Comparison of ENCODE assay signal across 20 cellular contexts in genomic region chr4:120155287-120155686, GRCh38.
DNase-seq lines count a peak whose midpoint lies in the region; ATAC-seq, FAIRE-seq and TF ChIP-seq lines count a peak whose summit lies in the region.
"Had no signal": no experiment of that assay in that cellular context is flagged by ENCODE, and none has a peak within 500 bp of the region (broad histone marks: within the 10 kb centered on the region; RNA-seq: fewer than 3 reads in every experiment).

No MANE protein-coding gene starts in this region.

- H4K20me1 ChIP-seq in HCT116 (ENCODE audit: insufficient read depth) = no peaks in the 10 kb centered on the region

- H2AFZ ChIP-seq in HCT116 (ENCODE audit: low read depth, low read length, poor library complexity, severe bottlenecking) = peak overlapping the region; percentile 10

- BruUV-seq in HCT116 (replicated peaks; lab: Mats Ljungman, UMichigan) = no TSS peak

- no peak overlapping the region for H3K27ac ChIP-seq in HCT116 (ENCODE audit: low read depth, low read length)
- H3K27ac ChIP-seq: A549, KMS-11, Peyer's patch, SJCRH30 had no signal

- no peak for ATAC-seq in HCT116
- ATAC-seq: A549 had no signal

- H3K9me3 Mint-ChIP-seq in activated CD4-positive, alpha-beta T cell treated with anti-CD3 and anti-CD28 coated beads, Interleukin-2, amount 10 ng/mL, durations not matched to agents 7 days and 5 days = no peaks in the 10 kb centered on the region
- H3K9me3 Mint-ChIP-seq: CD4-positive, CD25-positive, alpha-beta regulatory T cell had no signal

- H3K9ac ChIP-seq in HCT116 (ENCODE audit: low read length) = no peak overlapping the region
- H3K9ac ChIP-seq: KMS-11 had no signal

- POLR2A ChIA-PET in HCT116 (lab: Charles Lee) = no interaction called here
- POLR2A ChIA-PET in activated CD4-positive, alpha-beta T cell treated with anti-CD3 and anti-CD28 coated beads, Interleukin-2, amount 10 ng/mL, durations not matched to agents 7 days and 5 days (lab: Charles Lee) = no interaction called here

- H3K36me3 ChIP-seq in HCT116 (ENCODE audit: control insufficient read depth in 1 of 2, insufficient read depth in 2 of 2, low read length in 2 of 2) (no peaks in the 10 kb centered on the region), bronchial epithelial cell (ENCODE audit: control insufficient read depth, insufficient read depth, low read length) (no peaks in the 10 kb centered on the region)
- H3K36me3 ChIP-seq: Peyer's patch, SJCRH30 had no signal

- no peak overlapping the region for H3K27ac Mint-ChIP-seq in activated CD4-positive, alpha-beta T cell treated with anti-CD3 and anti-CD28 coated beads, Interleukin-2, amount 10 ng/mL, durations not matched to agents 7 days and 5 days
- H3K27ac Mint-ChIP-seq: CD4-positive, CD25-positive, alpha-beta regulatory T cell had no signal

- no peaks in the 10 kb centered on the region for H3K4me1 ChIP-seq in HCT116 (ENCODE audit: control insufficient read depth in 1 of 2, insufficient read depth in 2 of 2, low read length in 2 of 2)
- H3K4me1 ChIP-seq: A549, Peyer's patch, SJCRH30 had no signal

- RAD21 ChIA-PET in HCT116 (lab: Charles Lee; ENCODE audit: low non-redundant PET in 1 of 2, low total read pairs in 2 of 2, uncharacterized antibody in 2 of 2, unreplicated experiment in 2 of 2) = no interaction called here

- no peaks in the 10 kb centered on the region for H3K36me3 Mint-ChIP-seq in activated CD4-positive, alpha-beta T cell treated with anti-CD3 and anti-CD28 coated beads, Interleukin-2, amount 10 ng/mL, durations not matched to agents 7 days and 5 days (ENCODE audit: low read depth)
- H3K36me3 Mint-ChIP-seq: CD4-positive, CD25-positive, alpha-beta regulatory T cell had no signal

- DNase-seq in AG10803 (ENCODE audit: low read depth) = peak; percentile 15
- DNase-seq in HCT116 (ENCODE audit: low read depth, low spot score) = no peak
- peak; percentile 20 for DNase-seq in bronchial epithelial cell (ENCODE audit: low read depth)
- DNase-seq in fibroblast of villous mesenchyme (ENCODE audit: low read depth) = peak; percentile 1
- no peak for DNase-seq in NCI-H345 (lab: John Stamatoyannopoulos, UW)
- no peak for DNase-seq in activated T-cell treated with anti-CD3 and anti-CD28 coated beads, Interleukin-2, amount 50 U/mL, for 48 hours
- no peak for DNase-seq in urothelium cell line (ENCODE audit: low spot score)
- DNase-seq in activated CD4-positive, alpha-beta T cell treated with anti-CD3 and anti-CD28 coated beads, Interleukin-2, amount 10 ng/mL, durations not matched to agents 7 days and 5 days = no peak
- DNase-seq: CD4-positive, CD25-positive, alpha-beta regulatory T cell; DMS79; H7; NCI-H1048; NCI-H1417 treated with DMSO at 0.1 percent for 48 hours; NCI-H187; NCI-H510A treated with DMSO at 0.1 percent for 48 hours; NCI-H748 treated with DMSO at 0.1 percent for 48 hours; Peyer's patch; SJCRH30 had no signal

- H3K27me3 ChIP-seq in HCT116 (ENCODE audit: insufficient read depth, low read length) (no peaks in the 10 kb centered on the region), bronchial epithelial cell (ENCODE audit: control insufficient read depth, insufficient read depth, low read length) (peaks cover 2% of the 10 kb centered on the region)
- H3K27me3 ChIP-seq: Peyer's patch, SJCRH30 had no signal

- no peaks in the 10 kb centered on the region for H3K9me2 ChIP-seq in HCT116 (ENCODE audit: insufficient read depth)

- TF ChIP-seq RAD21 in HCT116 (IDR thresholded peaks at IDR 0.05; ENCODE audit: low read depth) = no peak

- CTCF ChIA-PET in HCT116 (lab: Charles Lee) = interaction anchor here (0.8 to 1.3 kb wide), 2 partner anchors 764 to 940 kb away, joined by 3 to 7 read pairs; no protein-coding TSS in a partner anchor
- CTCF ChIA-PET in activated CD4-positive, alpha-beta T cell treated with anti-CD3 and anti-CD28 coated beads, Interleukin-2, amount 10 ng/mL, durations not matched to agents 7 days and 5 days (lab: Charles Lee) = interaction anchor here (1.1 kb wide), 1 partner anchor 71 kb away, joined by 3 read pairs; no protein-coding TSS in a partner anchor

- H3K9me3 ChIP-seq in HCT116 (ENCODE audit: control insufficient read depth in 1 of 2, insufficient read depth in 1 of 2, low read depth in 1 of 2, low read length in 2 of 2) = no peaks in the 10 kb centered on the region
- H3K9me3 ChIP-seq: A549, Peyer's patch, SJCRH30 had no signal

- TF ChIP-seq CTCF in AG10803 (conservative IDR thresholded peaks at IDR 0.05; ENCODE audit: low read length) (no peak), HCT116 (IDR thresholded peaks at IDR 0.05 in 2 of 3, conservative IDR thresholded peaks at IDR 0.05 in 1 of 3; ENCODE audit: borderline replicate concordance in 1 of 3, insufficient read depth in 1 of 3, low read depth in 2 of 3, low read length in 2 of 3) (no peak), bronchial epithelial cell (IDR thresholded peaks at IDR 0.05; ENCODE audit: insufficient read depth, low read length, severe bottlenecking) (no peak), fibroblast of villous mesenchyme (IDR thresholded peaks at IDR 0.05; ENCODE audit: insufficient read depth, low read depth, low read length) (no peak)

- no peak for TF ChIP-seq POLR2A in HCT116 (IDR thresholded peaks at IDR 0.05; ENCODE audit: borderline replicate concordance, extremely low read depth, insufficient read depth, insufficient read length)

- H3K79me2 ChIP-seq in HCT116 (ENCODE audit: insufficient read depth, low read length) = no peaks in the 10 kb centered on the region

- no peak overlapping the region for H3K4me2 ChIP-seq in HCT116 (ENCODE audit: low read length)
- H3K4me2 ChIP-seq: A549, KMS-11 had no signal

- FAIRE-seq in bronchial epithelial cell (lab: Jason Lieb, UNC) (no peak), urothelium cell line (lab: Jason Lieb, UNC) (no peak)
- FAIRE-seq: A549 had no signal

- H3K4me3 ChIP-seq in AG10803 (ENCODE audit: low read length) (no peak overlapping the region), HCT116 (replicated peaks in 1 of 2; ENCODE audit: low read depth in 1 of 2, low read length in 2 of 2) (no peak overlapping the region), bronchial epithelial cell (ENCODE audit: low read depth, low read length) (no peak overlapping the region), fibroblast of villous mesenchyme (ENCODE audit: low read depth, low read length) (no peak overlapping the region)
- H3K4me3 ChIP-seq: A549, Peyer's patch, SJCRH30 had no signal

- H3K27me3 Mint-ChIP-seq in activated CD4-positive, alpha-beta T cell treated with anti-CD3 and anti-CD28 coated beads, Interleukin-2, amount 10 ng/mL, durations not matched to agents 7 days and 5 days = peaks cover 2% of the 10 kb centered on the region

- no peak overlapping the region for H3K4me3 Mint-ChIP-seq in activated CD4-positive, alpha-beta T cell treated with anti-CD3 and anti-CD28 coated beads, Interleukin-2, amount 10 ng/mL, durations not matched to agents 7 days and 5 days
- H3K4me3 Mint-ChIP-seq: CD4-positive, CD25-positive, alpha-beta regulatory T cell had no signal

- H3K4me1 Mint-ChIP-seq in activated CD4-positive, alpha-beta T cell treated with anti-CD3 and anti-CD28 coated beads, Interleukin-2, amount 10 ng/mL, durations not matched to agents 7 days and 5 days = no peaks in the 10 kb centered on the region
- H3K4me1 Mint-ChIP-seq: CD4-positive, CD25-positive, alpha-beta regulatory T cell had no signal

- intact Hi-C loops in HCT116 (cut with micrococcal nuclease) = loop anchor here (5.0 to 10.0 kb wide), 3 partner anchors 1097 to 1500 kb away; no protein-coding TSS in a partner anchor

TF ChIP-seq in HCT116, 20 proteins besides CTCF, POLR2A, EP300 and RAD21:
- TF ChIP-seq EGR1 (IDR thresholded peaks at IDR 0.05; ENCODE audit: low read depth) (no peak), JUND (IDR thresholded peaks at IDR 0.05) (no peak), SIN3A (IDR thresholded peaks at IDR 0.05; ENCODE audit: low read depth) (no peak), FOSL1 (IDR thresholded peaks at IDR 0.05; ENCODE audit: low read depth) (no peak), CBX3 (IDR thresholded peaks at IDR 0.05; ENCODE audit: low read depth) (no peak), ATF3 (IDR thresholded peaks at IDR 0.05) (no peak), SP1 (IDR thresholded peaks at IDR 0.05; ENCODE audit: low read depth) (no peak), ELF1 (IDR thresholded peaks at IDR 0.05; ENCODE audit: borderline replicate concordance, low read depth) (no peak), TCF7L2 (IDR thresholded peaks at IDR 0.05; ENCODE audit: borderline replicate concordance, extremely low read depth, insufficient read depth, insufficient read length) (no peak), POLR2AphosphoS5 (IDR thresholded peaks at IDR 0.05; ENCODE audit: low read depth, low read length) (no peak), ZNF274 (IDR thresholded peaks at IDR 0.05; ENCODE audit: low read depth, low read length) (no peak), YY1 (IDR thresholded peaks at IDR 0.05; ENCODE audit: extremely low read depth, insufficient replicate concordance, low read depth, low read length) (no peak), SRF (IDR thresholded peaks at IDR 0.05; ENCODE audit: low read depth) (no peak), EZH2phosphoT487 (IDR thresholded peaks at IDR 0.05; ENCODE audit: borderline replicate concordance) (no peak)

Comparison
In these comparisons a context has a peak if more than half of its experiments do, and no peak if none do; other contexts are left out.
1. DNase-seq: peak in AG10803 (single experiment), bronchial epithelial cell (single experiment) and fibroblast of villous mesenchyme (single experiment); none in HCT116 (single experiment), NCI-H345 (single experiment), activated T-cell treated with anti-CD3 and anti-CD28 coated beads, Interleukin-2, amount 50 U/mL, for 48 hours (0 of 2), urothelium cell line (single experiment) and activated CD4-positive, alpha-beta T cell treated with anti-CD3 and anti-CD28 coated beads, Interleukin-2, amount 10 ng/mL, durations not matched to agents 7 days and 5 days (single experiment).